In the genomic region with DNA sequence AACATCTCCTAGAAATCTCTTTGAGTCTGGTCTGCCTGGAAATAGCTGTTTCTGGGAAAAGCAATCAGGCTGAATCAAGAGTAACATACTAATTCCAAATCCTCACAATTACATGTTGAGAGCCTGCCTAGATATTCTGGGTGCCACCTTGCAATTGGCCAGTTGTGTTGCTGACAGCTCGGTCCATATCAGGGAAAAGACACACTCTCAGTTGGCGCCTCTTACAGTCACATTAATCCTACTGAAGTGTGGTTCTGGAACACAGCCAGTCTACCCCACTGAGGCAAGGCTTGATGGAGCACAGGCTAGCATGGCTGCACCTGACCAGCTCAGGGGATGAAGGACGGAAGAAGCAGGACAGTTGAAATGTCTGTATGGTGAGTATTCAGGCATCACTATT, we compare ENCODE assay signal across 37 cellular contexts.
"Had no signal": no experiment of that assay in that cellular context is flagged by ENCODE, and none has a peak within 500 bp of the region (broad histone marks: within the 10 kb centered on the region; RNA-seq: fewer than 3 reads in every experiment).

No MANE protein-coding gene starts in this region.

- H3K36me3 Mint-ChIP-seq: brain had no signal

- H3K4me3 Mint-ChIP-seq: activated CD4-positive, alpha-beta memory T cell treated with anti-CD3 and anti-CD28 coated beads, Interleukin-2, amount 10 ng/mL, durations not matched to agents 7 days and 5 days; activated CD8-positive, alpha-beta memory T cell treated with anti-CD3 and anti-CD28 coated beads, Interleukin-2, amount 10 ng/mL, durations not matched to agents 7 days and 5 days; activated naive CD4-positive, alpha-beta T cell treated with anti-CD3 and anti-CD28 coated beads, Interleukin-2, amount 10 ng/mL, durations not matched to agents 7 days and 5 days; activated naive CD8-positive, alpha-beta T cell; activated naive CD8-positive, alpha-beta T cell treated with anti-CD3 and anti-CD28 coated beads, Interleukin-2, amount 50 U/mL, for 24 hours; brain; central memory CD8-positive, alpha-beta T cell; T-cell had no signal

- H3K36me3 ChIP-seq: SJCRH30, WERI-Rb-1 had no signal

- H3K4me3 ChIP-seq: PC-9, SJCRH30, SK-N-MC had no signal

- FAIRE-seq: bronchial epithelial cell, RCC 7860 had no signal

- DNase-seq: activated CD4-positive, alpha-beta memory T cell treated with anti-CD3 and anti-CD28 coated beads, Interleukin-2, amount 10 ng/mL, durations not matched to agents 7 days and 5 days; activated CD4-positive, alpha-beta T cell treated with anti-CD3 and anti-CD28 coated beads for 1 hour; activated CD4-positive, alpha-beta T cell treated with anti-CD3 and anti-CD28 coated beads for 48 hours; activated CD4-positive, CD25-positive, alpha-beta regulatory T cell; activated CD8-positive, alpha-beta memory T cell treated with anti-CD3 and anti-CD28 coated beads for 24 hours; activated CD8-positive, alpha-beta memory T cell treated with anti-CD3 and anti-CD28 coated beads, Interleukin-2, amount 10 ng/mL, durations not matched to agents 7 days and 5 days; activated CD8-positive, alpha-beta memory T cell treated with anti-CD3 and anti-CD28 coated beads, Interleukin-2, amount 50 U/mL, for 48 hours; activated effector memory CD4-positive, alpha-beta T cell treated with Interleukin-2 at 50 U/mL for 16 hours; activated naive CD4-positive, alpha-beta T cell treated with anti-CD3 and anti-CD28 coated beads, Interleukin-2, amount 10 ng/mL, durations not matched to agents 7 days and 5 days; activated naive CD8-positive, alpha-beta T cell treated with anti-CD3 and anti-CD28 coated beads, Interleukin-2, amount 50 U/mL, for 24 hours; activated T-cell treated with anti-CD3 and anti-CD28 coated beads, Interleukin-2, amount 50 U/mL, for 48 hours; Karpas-422; KBM-7; NCI-H1105; NCI-H1436; NCI-H1694; NCI-H1930; NCI-H2081 treated with DMSO at 0.1 percent for 48 hours; NCI-H226; NCI-H446 treated with DMSO at 0.1 percent for 48 hours; NCI-H526; NCI-H748 treated with DMSO at 0.1 percent for 48 hours; NK-92 treated with Interleukin-12 subunit alpha and Interleukin-12 subunit beta, amount 100 ng/mL, for 24 hours; PC-9; SHP77; SJCRH30; T-cell; T-helper 2 cell; T-helper 9 cell; WERI-Rb-1 had no signal

- H3K27ac Mint-ChIP-seq: activated CD4-positive, alpha-beta memory T cell treated with anti-CD3 and anti-CD28 coated beads, Interleukin-2, amount 10 ng/mL, durations not matched to agents 7 days and 5 days; activated CD8-positive, alpha-beta memory T cell treated with anti-CD3 and anti-CD28 coated beads, Interleukin-2, amount 10 ng/mL, durations not matched to agents 7 days and 5 days; activated naive CD4-positive, alpha-beta T cell treated with anti-CD3 and anti-CD28 coated beads, Interleukin-2, amount 10 ng/mL, durations not matched to agents 7 days and 5 days; activated naive CD8-positive, alpha-beta T cell; activated naive CD8-positive, alpha-beta T cell treated with anti-CD3 and anti-CD28 coated beads, Interleukin-2, amount 50 U/mL, for 24 hours; T-cell had no signal

- ATAC-seq: activated CD8-positive, alpha-beta memory T cell treated with anti-CD3 and anti-CD28 coated beads, Interleukin-2, amount 10 ng/mL, durations not matched to agents 7 days and 5 days; activated naive CD8-positive, alpha-beta T cell treated with anti-CD3 and anti-CD28 coated beads, Interleukin-2, amount 50 U/mL, for 24 hours; T-cell had no signal

- H3K4me1 ChIP-seq: SJCRH30 had no signal

- H3K27me3 Mint-ChIP-seq: activated CD4-positive, alpha-beta memory T cell treated with anti-CD3 and anti-CD28 coated beads, Interleukin-2, amount 10 ng/mL, durations not matched to agents 7 days and 5 days; activated CD8-positive, alpha-beta memory T cell treated with anti-CD3 and anti-CD28 coated beads, Interleukin-2, amount 10 ng/mL, durations not matched to agents 7 days and 5 days; activated naive CD4-positive, alpha-beta T cell treated with anti-CD3 and anti-CD28 coated beads, Interleukin-2, amount 10 ng/mL, durations not matched to agents 7 days and 5 days; activated naive CD8-positive, alpha-beta T cell; activated naive CD8-positive, alpha-beta T cell treated with anti-CD3 and anti-CD28 coated beads, Interleukin-2, amount 50 U/mL, for 24 hours; brain; central memory CD8-positive, alpha-beta T cell; T-cell had no signal

- H3K27me3 ChIP-seq: SJCRH30 had no signal

- H3K27ac ChIP-seq: PC-9, RWPE1, SJCRH30, SK-N-MC, WERI-Rb-1 had no signal
